In genomic region chr6:5498579-5498899, GRCh38 we compare ENCODE assay signal across 1 cellular context.
TF ChIP-seq lines count a peak whose summit lies in the region.

No MANE protein-coding gene starts in this region.

TF ChIP-seq in HepG2, 621 proteins besides CTCF, POLR2A, EP300 and RAD21 (continued from another document):
- no peak for TF ChIP-seq FOSL2 (CRISPR knock-in tag; IDR thresholded peaks at IDR 0.05)
- no peak for TF ChIP-seq ZMYM3 (CRISPR knock-in tag; IDR thresholded peaks at IDR 0.05)
- TF ChIP-seq ZNF160 (CRISPR knock-in tag; IDR thresholded peaks at IDR 0.05): no peak
- TF ChIP-seq NFKBIZ (CRISPR knock-in tag; IDR thresholded peaks at IDR 0.05): no peak
- TF ChIP-seq ZNF546 (CRISPR knock-in tag; conservative IDR thresholded peaks at IDR 0.05): no peak
- TF ChIP-seq MLXIP (CRISPR knock-in tag; IDR thresholded peaks at IDR 0.05; ENCODE audit: borderline replicate concordance): no peak
- no peak for TF ChIP-seq GMEB1 (CRISPR knock-in tag; IDR thresholded peaks at IDR 0.05; ENCODE audit: borderline replicate concordance)
- no peak for TF ChIP-seq DNMT1 (CRISPR knock-in tag; IDR thresholded peaks at IDR 0.05)
- no peak for TF ChIP-seq NCOR1 (IDR thresholded peaks at IDR 0.05; ENCODE audit: borderline replicate concordance, low read length)
- TF ChIP-seq HNRNPH1 (optimal IDR thresholded peaks at IDR 0.05; ENCODE audit: low read depth, low read length): no peak
- TF ChIP-seq ARID5B (CRISPR knock-in tag; IDR thresholded peaks at IDR 0.05): no peak
- TF ChIP-seq KLF11 (CRISPR knock-in tag; IDR thresholded peaks at IDR 0.05): no peak
- no peak for TF ChIP-seq SRSF1 (optimal IDR thresholded peaks at IDR 0.05; ENCODE audit: low read depth, low read length)
- no peak for TF ChIP-seq HOMEZ (CRISPR knock-in tag; IDR thresholded peaks at IDR 0.05; ENCODE audit: low read depth)
